In genomic region chrX:155069414-155069813, GRCh38 we compare ENCODE assay signal across 10 cellular contexts. TPM values are rescaled to one million over a fixed set of nuclear protein-coding genes. Genes with fewer than 3 reads are reported as not detected.
DNase-seq lines count a peak whose midpoint lies in the region; ATAC-seq and TF ChIP-seq lines count a peak whose summit lies in the region.
"Had no signal": no experiment of that assay in that cellular context is flagged by ENCODE, and none has a peak within 500 bp of the region (broad histone marks: within the 10 kb centered on the region; RNA-seq: fewer than 3 reads in every experiment).

No MANE protein-coding gene starts in this region.

- H3K27me3 Mint-ChIP-seq in activated T-helper 17 cell treated with anti-CD3 and anti-CD28 coated beads, Interleukin-2, amount 50 U/mL, for 72 hours: no peaks in the 10 kb centered on the region

- intact Hi-C loops in heart right ventricle (cut with DNase I): no loop called here
- intact Hi-C loops in Right ventricle myocardium superior (cut with DNase I): no loop called here
- intact Hi-C loops in upper lobe of right lung (cut with DNase I): no loop called here
- intact Hi-C loops in dorsolateral prefrontal cortex (cut with DNase I): no loop called here

- H3K27me3 ChIP-seq in heart right ventricle (no peaks in the 10 kb centered on the region), upper lobe of right lung (no peaks in the 10 kb centered on the region), dorsolateral prefrontal cortex (peaks cover 0 to 22% (median 3%) of the 10 kb centered on the region in 45 donors)

- H3K4me1 Mint-ChIP-seq in activated T-helper 17 cell treated with anti-CD3 and anti-CD28 coated beads, Interleukin-2, amount 50 U/mL, for 72 hours: peaks cover 26% of the 10 kb centered on the region

- no peak for TF ChIP-seq CTCF in heart right ventricle (IDR thresholded peaks at IDR 0.05)
- no peak for TF ChIP-seq CTCF in upper lobe of right lung (IDR thresholded peaks at IDR 0.05)
- TF ChIP-seq CTCF in dorsolateral prefrontal cortex (IDR thresholded peaks at IDR 0.05 in 54 of 56, conservative IDR thresholded peaks at IDR 0.05 in 2 of 56; ENCODE audit: low read depth in 1 of 56, partially characterized antibody in 56 of 56): no peak

- H3K4me3 Mint-ChIP-seq in activated T-helper 17 cell treated with anti-CD3 and anti-CD28 coated beads, Interleukin-2, amount 50 U/mL, for 72 hours: peak overlapping the region; percentile 91

- H3K9me3 ChIP-seq in heart right ventricle: no peaks in the 10 kb centered on the region
- peaks cover 13% of the 10 kb centered on the region for H3K9me3 ChIP-seq in iPS-18c (ENCODE audit: control insufficient read depth, insufficient read depth, low read length)
- no peaks in the 10 kb centered on the region for H3K9me3 ChIP-seq in upper lobe of right lung

- H3K36me3 ChIP-seq in heart right ventricle: peaks cover 0 to 14% (median 0%) of the 10 kb centered on the region in 9 donors
- no peaks in the 10 kb centered on the region for H3K36me3 ChIP-seq in upper lobe of right lung

- peaks cover 25% of the 10 kb centered on the region for H3K36me3 Mint-ChIP-seq in activated T-helper 17 cell treated with anti-CD3 and anti-CD28 coated beads, Interleukin-2, amount 50 U/mL, for 72 hours (ENCODE audit: low read depth)

- H3K27ac Mint-ChIP-seq in activated T-helper 17 cell treated with anti-CD3 and anti-CD28 coated beads, Interleukin-2, amount 50 U/mL, for 72 hours: peak overlapping the region; percentile 82

- H3K9me3 Mint-ChIP-seq in activated T-helper 17 cell treated with anti-CD3 and anti-CD28 coated beads, Interleukin-2, amount 50 U/mL, for 72 hours: no peaks in the 10 kb centered on the region

- 93 to 100% methylated on average over 1 of the region's 1 CpG for WGBS in heart right ventricle, 2 donors

- no peak for DNase-seq in heart right ventricle
- DNase-seq in Right ventricle myocardium superior: no peak
- no peak for DNase-seq in upper lobe of right lung
- no peak for DNase-seq in NCI-H510A (lab: John Stamatoyannopoulos, UW)
- DNase-seq in stimulated activated naive CD4-positive, alpha-beta T cell treated with Interleukin-2 at 50 U/mL for 16 hours (lab: John Stamatoyannopoulos, UW): no peak
- no peak for DNase-seq in dorsolateral prefrontal cortex
- DNase-seq: activated CD4-positive, alpha-beta T cell treated with anti-CD3 and anti-CD28 coated beads, Interleukin-2, amount 50 U/mL, for 48 hours; NCI-H446 had no signal

- ATAC-seq in heart right ventricle (no peak), Right ventricle myocardium superior (ENCODE audit: poor library complexity) (no peak), upper lobe of right lung (no peak)
- ATAC-seq in activated T-helper 17 cell treated with anti-CD3 and anti-CD28 coated beads, Interleukin-2, amount 50 U/mL, for 72 hours (replicated peaks): no peak

- H3K4me1 ChIP-seq in heart right ventricle (peaks cover 0 to 35% (median 13%) of the 10 kb centered on the region in 9 donors), upper lobe of right lung (peaks cover 6% of the 10 kb centered on the region)

- H3K27ac ChIP-seq in heart right ventricle (peak overlapping the region in 2 of 10 donors; percentile 91 to 93), upper lobe of right lung (no peak overlapping the region), dorsolateral prefrontal cortex (no peak overlapping the region)

- H3K4me3 ChIP-seq in heart right ventricle (peak overlapping the region in 8 of 10 donors; percentile 47 to 78 (median 70)), iPS-18c (ENCODE audit: insufficient read depth, low read depth, low read length) (peak overlapping the region; percentile 58; the same call in 1 of the 2 replicates), upper lobe of right lung (peak overlapping the region; percentile 64), dorsolateral prefrontal cortex (peak overlapping the region in 9 of 59 donors; percentile 65 to 77 (median 69))

RNA-seq across cellular contexts. Expression of gene CMC4, which starts 1.5 kb away (rescaled TPM):
- 10 to 100 TPM; 16.6 to 25.8 (median 21.6) TPM for total RNA-seq in heart right ventricle
- 10 to 100 TPM; 30.6 to 33.5 TPM for polyA plus RNA-seq in heart right ventricle
- total RNA-seq in Right ventricle myocardium superior: 23.3 TPM
- total RNA-seq in activated T-helper 17 cell treated with anti-CD3 and anti-CD28 coated beads, Interleukin-2, amount 50 U/mL, for 72 hours: 1 to 10 TPM; 3.2 to 7.1 TPM
- 6.6 TPM for total RNA-seq in upper lobe of right lung
- total RNA-seq in dorsolateral prefrontal cortex: 10 to 100 TPM in 2 of 120 experiments, 1 to 10 TPM in 118; 2.1 to 11.2 (median 5.9) TPM

RNA-seq across cellular contexts. Expression of gene MTCP1, which starts 1.5 kb away (rescaled TPM):
- total RNA-seq in heart right ventricle (10 to 100 TPM; 32.3 to 53.5 (median 48.8) TPM), Right ventricle myocardium superior (59.2 TPM), upper lobe of right lung (16.8 TPM), dorsolateral prefrontal cortex (10 to 100 TPM in 83 of 120 experiments, 1 to 10 TPM in 37; 2.4 to 21.5 (median 12.1) TPM)
- 100 to 1,000 TPM in 1 of 2 donors, 10 to 100 TPM in 1; 21.2 to 384 TPM for polyA plus RNA-seq in heart right ventricle
- total RNA-seq in activated T-helper 17 cell treated with anti-CD3 and anti-CD28 coated beads, Interleukin-2, amount 50 U/mL, for 72 hours: 10 to 100 TPM; 18.3 to 19.8 TPM

RNA-seq across cellular contexts. Expression of gene BRCC3, which starts 1.9 kb away (rescaled TPM):
- total RNA-seq in heart right ventricle: 10 to 100 TPM; 13.9 to 20.3 (median 16.6) TPM
- polyA plus RNA-seq in heart right ventricle: 1 to 10 TPM; 4.9 to 8.4 TPM
- 18.4 TPM for total RNA-seq in Right ventricle myocardium superior
- 10 to 100 TPM; 29.1 to 48.7 TPM for total RNA-seq in activated T-helper 17 cell treated with anti-CD3 and anti-CD28 coated beads, Interleukin-2, amount 50 U/mL, for 72 hours
- 16.7 TPM for total RNA-seq in upper lobe of right lung
- 10 to 100 TPM; 11.5 to 27.6 (median 19.0) TPM for total RNA-seq in dorsolateral prefrontal cortex

RNA-seq across cellular contexts. Expression of gene FUNDC2, which starts 42.8 kb away (rescaled TPM):
- total RNA-seq in heart right ventricle (100 to 1,000 TPM; 249 to 428 (median 312) TPM), Right ventricle myocardium superior (366 TPM), upper lobe of right lung (79.1 TPM), dorsolateral prefrontal cortex (10 to 100 TPM; 44.5 to 95.0 (median 68.8) TPM)
- 100 to 1,000 TPM; 234 to 530 TPM for polyA plus RNA-seq in heart right ventricle
- total RNA-seq in activated T-helper 17 cell treated with anti-CD3 and anti-CD28 coated beads, Interleukin-2, amount 50 U/mL, for 72 hours: 10 to 100 TPM; 72.1 to 73.8 TPM

RNA-seq across cellular contexts. Expression of gene F8, which starts 46.9 kb away (rescaled TPM):
- total RNA-seq in heart right ventricle (10 to 100 TPM; 21.6 to 92.4 (median 36.4) TPM), Right ventricle myocardium superior (38.9 TPM), upper lobe of right lung (12.7 TPM), dorsolateral prefrontal cortex (10 to 100 TPM in 118 of 120 experiments, 1 to 10 TPM in 2; 8.5 to 27.1 (median 17.0) TPM)
- 10 to 100 TPM; 40.6 to 80.4 TPM for polyA plus RNA-seq in heart right ventricle
- total RNA-seq in activated T-helper 17 cell treated with anti-CD3 and anti-CD28 coated beads, Interleukin-2, amount 50 U/mL, for 72 hours: 1 to 10 TPM; 5.6 to 7.9 TPM
